16 cellular contexts compared by ENCODE assay signal in the genomic region with DNA sequence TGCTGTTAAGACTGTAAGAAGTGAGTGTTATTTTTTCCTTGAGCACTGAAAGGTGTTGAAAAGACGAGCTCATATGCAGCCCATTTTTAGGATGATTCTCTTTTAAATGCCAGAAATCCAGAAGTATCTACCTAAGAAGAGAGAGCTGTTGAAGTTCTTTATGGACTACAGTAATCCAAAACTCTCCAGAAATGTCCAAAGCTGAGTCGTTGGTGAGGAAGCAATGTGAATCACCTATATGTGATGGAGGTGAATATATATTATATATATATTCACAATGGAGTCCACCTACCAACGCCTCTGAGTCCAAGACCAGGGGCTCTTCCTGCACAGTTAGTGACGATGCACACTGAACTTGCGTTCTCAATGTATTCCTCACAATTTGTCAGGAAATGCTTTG.
A peak's percentile ranks its signal among the peaks of the same experiment; 100 is the strongest.
DNase-seq lines count a peak whose midpoint lies in the region; ATAC-seq, FAIRE-seq and TF ChIP-seq lines count a peak whose summit lies in the region.
"Had no signal": no experiment of that assay in that cellular context is flagged by ENCODE, and none has a peak within 500 bp of the region (broad histone marks: within the 10 kb centered on the region; RNA-seq: fewer than 3 reads in every experiment).

No MANE protein-coding gene starts in this region.

- H4K91ac ChIP-seq in IMR-90 (ENCODE audit: insufficient read depth, low read depth, low read length): peak overlapping the region; percentile 55

- BruUV-seq in IMR-90 (replicated peaks; lab: Mats Ljungman, UMichigan) (no TSS peak), endothelial cell of umbilical vein (replicated peaks; lab: Mats Ljungman, UMichigan) (no TSS peak)

- TF ChIP-seq CTCF in IMR-90 (conservative IDR thresholded peaks at IDR 0.05; ENCODE audit: low read depth, low read length) (no peak), endothelial cell of umbilical vein (IDR thresholded peaks at IDR 0.05; ENCODE audit: extremely low read depth in 1 of 2, insufficient read depth in 1 of 2, low read depth in 1 of 2, low read length in 2 of 2) (no peak)

- no peaks in the 10 kb centered on the region for H3K79me2 ChIP-seq in endothelial cell of umbilical vein (ENCODE audit: control insufficient read depth, insufficient read depth, low read length)

- H3K4me3 Mint-ChIP-seq in activated T-cell treated with anti-CD3 and anti-CD28 coated beads, Interleukin-2, amount 50 U/mL, for 4 hours: no peak overlapping the region
- H3K4me3 Mint-ChIP-seq: CD4-positive, CD25-positive, alpha-beta regulatory T cell; GM23338 had no signal

- no peak overlapping the region for H4K5ac ChIP-seq in IMR-90 (ENCODE audit: low read depth, low read length)

- no peaks in the 10 kb centered on the region for H4K20me1 ChIP-seq in BLaER1 treated with 17β-estradiol and CSF1 and Interleukin-3, amounts not matched to agents 10 nM and 100 nM
- H4K20me1 ChIP-seq in IMR-90 (ENCODE audit: insufficient read depth, low read length) (no peaks in the 10 kb centered on the region), endothelial cell of umbilical vein (replicated peaks; ENCODE audit: control insufficient read depth, extremely low read depth, insufficient read depth, low read length) (no peaks in the 10 kb centered on the region)

- H3K23ac ChIP-seq in IMR-90 (ENCODE audit: low read depth, low read length): 0 out of 2 replicates have a peak overlapping the region, but pooled peaks have one; percentile 12

- H3K4me3 ChIP-seq in BLaER1 treated with 17β-estradiol and CSF1 and Interleukin-3, amounts not matched to agents 10 nM and 100 nM: no peak overlapping the region
- H3K4me3 ChIP-seq in IMR-90 (ENCODE audit: insufficient read depth, low read depth, low read length) (no peak overlapping the region), endothelial cell of umbilical vein (replicated peaks in 1 of 3; ENCODE audit: insufficient read depth in 1 of 3, low read depth in 1 of 3, low read length in 3 of 3) (no peak overlapping the region), subcutaneous abdominal adipose tissue (ENCODE audit: low read depth in 1 of 5, low read length in 5 of 5) (no peak overlapping the region)
- H3K4me3 ChIP-seq: GM23338 had no signal

- H3K18ac ChIP-seq in IMR-90 (ENCODE audit: low read depth, low read length): no peak overlapping the region

- TF ChIP-seq RAD21 in IMR-90 (IDR thresholded peaks at IDR 0.05; ENCODE audit: low read length): no peak

- no peak overlapping the region for H2BK5ac ChIP-seq in IMR-90 (ENCODE audit: low read depth, low read length, poor library complexity, severe bottlenecking)

- no peak overlapping the region for H2AK9ac ChIP-seq in IMR-90 (replicated peaks; ENCODE audit: low read depth, low read length, poor library complexity)

- H3K36me3 ChIP-seq in BLaER1 treated with 17β-estradiol and CSF1 and Interleukin-3, amounts not matched to agents 10 nM and 100 nM: 0 out of 22 replicates have a peak, but pooled peaks cover 0 to 4% (median 0%) of the 10 kb centered on the region in 11 experiments
- H3K36me3 ChIP-seq in IMR-90 (ENCODE audit: control insufficient read depth, insufficient read depth, low read length): no peaks in the 10 kb centered on the region
- H3K36me3 ChIP-seq in endothelial cell of umbilical vein (ENCODE audit: control insufficient read depth in 2 of 2, extremely low read depth in 1 of 2, insufficient read depth in 2 of 2, low read length in 2 of 2): no peaks in the 10 kb centered on the region
- no peaks in the 10 kb centered on the region for H3K36me3 ChIP-seq in subcutaneous abdominal adipose tissue (ENCODE audit: control insufficient read depth in 5 of 5, insufficient read depth in 5 of 5, low read length in 5 of 5)

- intact Hi-C loops in IMR-90 (cut with micrococcal nuclease) (no loop called here), endothelial cell of umbilical vein (cut with micrococcal nuclease) (loop anchor here (2.0 kb wide), 1 partner anchor 24 kb away; no protein-coding TSS in a partner anchor)

- H3K9ac ChIP-seq in BLaER1 treated with 17β-estradiol and CSF1 and Interleukin-3, amounts not matched to agents 10 nM and 100 nM: no peak overlapping the region
- no peak overlapping the region for H3K9ac ChIP-seq in IMR-90 (ENCODE audit: low read depth, low read length)
- H3K9ac ChIP-seq in endothelial cell of umbilical vein (replicated peaks; ENCODE audit: extremely low read depth, insufficient read depth, low read length): no peak overlapping the region
- no peak overlapping the region for H3K9ac ChIP-seq in subcutaneous abdominal adipose tissue (ENCODE audit: low read length in 5 of 5)

- peak overlapping the region in 1 of 11 experiments; percentile 87; a peak in 1 of 22 replicates for H3K27ac ChIP-seq in BLaER1 treated with 17β-estradiol and CSF1 and Interleukin-3, amounts not matched to agents 10 nM and 100 nM
- H3K27ac ChIP-seq in IMR-90 (ENCODE audit: insufficient read depth, low read length) (peak overlapping the region; percentile 60; the same call in 1 of the 2 replicates), endothelial cell of umbilical vein (ENCODE audit: insufficient read depth, low read depth, low read length) (peak overlapping the region; percentile 77), subcutaneous abdominal adipose tissue (ENCODE audit: low read depth, low read length) (peak overlapping the region; percentile 90)

- H4K8ac ChIP-seq in IMR-90 (ENCODE audit: low read depth in 2 of 2, low read length in 2 of 2): peak overlapping the region in 1 of 2 experiments; percentile 26; a peak in 1 of 4 replicates

- in situ Hi-C loops in IMR-90 (cut with MboI; ENCODE audit: low sequenced_read_pairs): no loop called here

- H3K4me1 Mint-ChIP-seq in activated T-cell treated with anti-CD3 and anti-CD28 coated beads, Interleukin-2, amount 50 U/mL, for 4 hours (ENCODE audit: low read depth): peaks cover 11% of the 10 kb centered on the region

- no peak for ATAC-seq in IMR-90 (ENCODE audit: low read depth)
- ATAC-seq in activated T-cell treated with anti-CD3 and anti-CD28 coated beads, Interleukin-2, amount 50 U/mL, for 4 hours: no peak
- ATAC-seq: GM23338 had no signal

- CTCF ChIA-PET in IMR-90 (lab: Yijun Ruan, JAX) (interaction anchor here (0.6 to 1.1 kb wide), 2 partner anchors 10 to 1072 kb away, joined by 3 to 4 read pairs; no protein-coding TSS in a partner anchor), endothelial cell of umbilical vein (lab: Charles Lee) (no interaction called here)

- DNase-seq in IMR-90 (peak; percentile 19), endothelial cell of umbilical vein (ENCODE audit: low read depth, low spot score) (no peak), NCI-H226 (no peak)
- DNase-seq in activated T-cell treated with anti-CD3 and anti-CD28 coated beads, Interleukin-2, amount 50 U/mL, for 4 hours: no peak
- no peak for DNase-seq in activated effector memory CD4-positive, alpha-beta T cell treated with anti-CD3 and anti-CD28 coated beads, Interleukin-2, amount 50 U/mL, for 16 hours
- DNase-seq: CD4-positive, CD25-positive, alpha-beta regulatory T cell; DMS153; GF-D8; HCEC 1CT; Kasumi-1; MM.1S; NCI-H748 treated with DMSO at 0.1 percent for 48 hours; SHP77 had no signal

- no peak overlapping the region for H3K56ac ChIP-seq in IMR-90 (ENCODE audit: extremely low read depth, insufficient read depth, low read length)

- no CpG with 5 or more reads among the region's 5 CpGs for WGBS in IMR-90 (ENCODE audit: extremely low coverage in 2 of 2, insufficient read length in 1 of 2), 2 experiments

- peak overlapping the region; percentile 71 to 95 (median 84) for H3K4me2 ChIP-seq in BLaER1 treated with 17β-estradiol and CSF1 and Interleukin-3, amounts not matched to agents 10 nM and 100 nM
- H3K4me2 ChIP-seq in IMR-90 (ENCODE audit: low read depth, low read length) (no peak overlapping the region), endothelial cell of umbilical vein (ENCODE audit: insufficient read depth, low read length) (no peak overlapping the region)
- H3K4me2 ChIP-seq: GM23338 had no signal

- peak overlapping the region; percentile 60; the same call in 1 of the 3 replicates for H2BK15ac ChIP-seq in IMR-90 (ENCODE audit: low read depth, low read length)

- H3K14ac ChIP-seq in IMR-90 (replicated peaks; ENCODE audit: low read depth, low read length): peak overlapping the region; percentile 23

- peak overlapping the region; percentile 72; the same call in 1 of the 2 replicates for H2AK5ac ChIP-seq in IMR-90 (ENCODE audit: low read depth, low read length)

- FAIRE-seq in endothelial cell of umbilical vein (lab: Jason Lieb, UNC): no peak

- peaks cover 44 to 69% (median 60%) of the 10 kb centered on the region in 10 experiments for H3K4me1 ChIP-seq in BLaER1 treated with 17β-estradiol and CSF1 and Interleukin-3, amounts not matched to agents 10 nM and 100 nM
- peaks cover 14% of the 10 kb centered on the region for H3K4me1 ChIP-seq in IMR-90 (ENCODE audit: control insufficient read depth, insufficient read depth, low read length)
- H3K4me1 ChIP-seq in endothelial cell of umbilical vein (ENCODE audit: control insufficient read depth, extremely low read depth, insufficient read depth, low read length): peaks cover 38% of the 10 kb centered on the region
- H3K4me1 ChIP-seq in subcutaneous abdominal adipose tissue (ENCODE audit: control insufficient read depth in 5 of 5, insufficient read depth in 5 of 5, low read length in 5 of 5): peaks cover 10 to 63% (median 39%) of the 10 kb centered on the region in 5 donors

- no peaks in the 10 kb centered on the region for H3K79me1 ChIP-seq in IMR-90 (ENCODE audit: low read depth in 1 of 2, low read length in 2 of 2)

- POLR2A ChIA-PET in IMR-90 (lab: Charles Lee; ENCODE audit: unreplicated experiment) (interaction anchor here (0.5 kb wide), 1 partner anchor 349 kb away, joined by 3 read pairs; no protein-coding TSS in a partner anchor), endothelial cell of umbilical vein (lab: Charles Lee) (interaction anchor here (0.9 kb wide), 1 partner anchor 330 kb away, joined by 5 read pairs; no protein-coding TSS in a partner anchor)

- H3K27me3 ChIP-seq in BLaER1 treated with 17β-estradiol and CSF1 and Interleukin-3, amounts not matched to agents 10 nM and 100 nM: no peaks in the 10 kb centered on the region
- no peaks in the 10 kb centered on the region for H3K27me3 ChIP-seq in IMR-90 (ENCODE audit: control insufficient read depth, insufficient read depth, low read length)
- H3K27me3 ChIP-seq in endothelial cell of umbilical vein (ENCODE audit: control insufficient read depth in 2 of 2, insufficient read depth in 2 of 2, low read length in 2 of 2): no peaks in the 10 kb centered on the region
- H3K27me3 ChIP-seq in subcutaneous abdominal adipose tissue (ENCODE audit: control insufficient read depth in 5 of 5, insufficient read depth in 4 of 5, low read length in 5 of 5): no peaks in the 10 kb centered on the region

- H3K36me3 Mint-ChIP-seq in activated T-cell treated with anti-CD3 and anti-CD28 coated beads, Interleukin-2, amount 50 U/mL, for 4 hours (ENCODE audit: insufficient read depth): no peaks in the 10 kb centered on the region
- H3K36me3 Mint-ChIP-seq: CD4-positive, CD25-positive, alpha-beta regulatory T cell had no signal

- H3K9me3 ChIP-seq in BLaER1 treated with 17β-estradiol and CSF1 and Interleukin-3, amounts not matched to agents 10 nM and 100 nM (replicated peaks in 1 of 11): peaks cover 5 to 29% (median 16%) of the 10 kb centered on the region in 11 experiments
- no peaks in the 10 kb centered on the region for H3K9me3 ChIP-seq in IMR-90 (ENCODE audit: control insufficient read depth, insufficient read depth, low read length)
- no peaks in the 10 kb centered on the region for H3K9me3 ChIP-seq in endothelial cell of umbilical vein (replicated peaks; ENCODE audit: control insufficient read depth, insufficient read depth, low read length)
- no peaks in the 10 kb centered on the region for H3K9me3 ChIP-seq in subcutaneous abdominal adipose tissue (ENCODE audit: control insufficient read depth in 5 of 5, low read length in 5 of 5)

- peaks cover 7% of the 10 kb centered on the region for H3K27me3 Mint-ChIP-seq in activated T-cell treated with anti-CD3 and anti-CD28 coated beads, Interleukin-2, amount 50 U/mL, for 4 hours (ENCODE audit: low read depth)
- H3K27me3 Mint-ChIP-seq: CD4-positive, CD25-positive, alpha-beta regulatory T cell had no signal

- H3K9me1 ChIP-seq in IMR-90 (ENCODE audit: insufficient read depth, low read length) (peaks cover 10% of the 10 kb centered on the region; the same call in 1 of the 2 replicates), endothelial cell of umbilical vein (replicated peaks; ENCODE audit: control insufficient read depth, extremely low read depth, insufficient read depth, low read length) (no peaks in the 10 kb centered on the region)

- no peak for TF ChIP-seq POLR2A in IMR-90 (IDR thresholded peaks at IDR 0.05; ENCODE audit: low read depth, low read length)
- no peak for TF ChIP-seq POLR2A in endothelial cell of umbilical vein (IDR thresholded peaks at IDR 0.05; ENCODE audit: low read depth, low read length)

- peaks cover 6% of the 10 kb centered on the region for H3K9me3 Mint-ChIP-seq in activated T-cell treated with anti-CD3 and anti-CD28 coated beads, Interleukin-2, amount 50 U/mL, for 4 hours
- H3K9me3 Mint-ChIP-seq: GM23338 had no signal

- H2BK20ac ChIP-seq in IMR-90 (ENCODE audit: low read depth, low read length): peak overlapping the region; percentile 86; the same call in 1 of the 2 replicates

- dilution Hi-C loops in IMR-90 (cut with HindIII; ENCODE audit: low sequenced_read_pairs, unreplicated experiment) (no loop called here), endothelial cell of umbilical vein (cut with MboI; ENCODE audit: extremely low pct_ligation_motif_present, low sequenced_read_pairs) (no loop called here)

- H3K4ac ChIP-seq in IMR-90 (ENCODE audit: low read depth, low read length): peak overlapping the region; percentile 79

- H2AFZ ChIP-seq in IMR-90 (replicated peaks; ENCODE audit: low read length, poor library complexity) (no peak overlapping the region), endothelial cell of umbilical vein (ENCODE audit: low read depth, low read length) (no peak overlapping the region)

- peak overlapping the region; percentile 81 for H2BK120ac ChIP-seq in IMR-90 (ENCODE audit: low read depth, low read length)

Comparison
In these comparisons a context has a peak if more than half of its experiments do, and no peak if none do; other contexts are left out.
1. H3K4me2 ChIP-seq: peak in BLaER1 treated with 17β-estradiol and CSF1 and Interleukin-3, amounts not matched to agents 10 nM and 100 nM (11 of 11); none in IMR-90 (single experiment) and endothelial cell of umbilical vein (single experiment).